1 cellular context compared by ENCODE assay signal in the genomic region with DNA sequence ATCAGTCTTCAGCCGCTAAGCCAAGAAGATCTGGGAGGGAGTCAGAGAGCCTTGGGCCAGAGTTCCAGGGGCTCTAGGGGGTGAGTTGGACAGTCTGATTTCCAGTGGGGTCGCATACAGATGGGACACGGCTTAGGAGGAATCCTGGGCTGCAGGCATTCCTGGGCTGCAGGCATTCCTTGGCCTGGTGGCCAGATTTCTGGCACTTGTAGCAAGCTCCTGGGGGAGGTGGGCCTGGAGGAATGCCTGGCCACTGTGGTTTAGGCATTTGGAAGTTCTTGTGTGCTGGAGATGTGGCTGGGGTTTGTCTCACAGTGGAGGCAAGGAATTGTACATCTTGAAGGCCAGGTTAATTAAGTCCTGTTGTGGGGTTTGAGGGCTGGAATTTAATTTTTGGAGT.
A peak's percentile ranks its signal among the peaks of the same experiment; 100 is the strongest.
TF ChIP-seq lines count a peak whose summit lies in the region.

No MANE protein-coding gene starts in this region.

TF ChIP-seq in SK-N-SH, 30 proteins besides CTCF, POLR2A, EP300 and RAD21:
- TF ChIP-seq TCF12 (IDR thresholded peaks at IDR 0.05) = peak; percentile 43; the same call in 1 of the 2 replicates
TF ChIP-seq in SK-N-SH: peak in this region for 1; not testable (repeated sequence) for 29.
